1 cellular context compared by ENCODE assay signal in the genomic region with DNA sequence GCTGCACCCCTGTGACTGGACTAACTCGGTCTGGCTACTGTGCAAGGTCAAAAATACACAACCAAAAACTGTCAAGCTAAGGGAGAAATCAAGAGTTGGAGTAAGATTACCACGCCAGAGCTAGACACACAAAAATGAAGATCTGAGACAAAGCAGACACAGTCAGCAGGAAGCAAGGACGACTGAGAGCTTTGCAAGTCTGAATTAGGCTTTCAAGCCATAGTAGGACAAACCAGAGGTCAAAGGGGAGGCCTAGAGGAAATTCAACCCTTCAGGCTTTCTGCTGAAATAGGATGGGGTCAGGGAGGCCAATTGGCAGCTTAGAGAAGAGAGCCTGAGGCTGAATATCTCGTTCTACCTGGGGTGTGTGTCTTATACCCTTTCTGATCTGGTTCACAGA.
TF ChIP-seq lines count a peak whose summit lies in the region.

No MANE protein-coding gene starts in this region.

TF ChIP-seq in H1, 55 proteins besides CTCF, POLR2A, EP300 and RAD21:
- TF ChIP-seq ASH2L (IDR thresholded peaks at IDR 0.05; ENCODE audit: low read length) (no peak), CHD2 (IDR thresholded peaks at IDR 0.05; ENCODE audit: low read length) (no peak), ATF2 (IDR thresholded peaks at IDR 0.05; ENCODE audit: low read length) (no peak), BACH1 (IDR thresholded peaks at IDR 0.05; ENCODE audit: low read length) (no peak), BCL11A (IDR thresholded peaks at IDR 0.05; ENCODE audit: low read depth in 2 of 2, low read length in 2 of 2) (no peak), CTBP2 (IDR thresholded peaks at IDR 0.05; ENCODE audit: borderline replicate concordance, insufficient read depth, insufficient read length, low read length) (no peak), CEBPB (IDR thresholded peaks at IDR 0.05; ENCODE audit: low read depth, low read length) (no peak), KDM4A (IDR thresholded peaks at IDR 0.05; ENCODE audit: low read depth, low read length, severe bottlenecking) (no peak), TAF1 (IDR thresholded peaks at IDR 0.05; ENCODE audit: low read depth, low read length) (no peak), EZH2 (IDR thresholded peaks at IDR 0.05; ENCODE audit: low read depth, low read length, severe bottlenecking) (no peak), TBP (IDR thresholded peaks at IDR 0.05; ENCODE audit: low read depth, low read length) (no peak), RXRA (IDR thresholded peaks at IDR 0.05; ENCODE audit: insufficient read depth, low read depth, low read length) (no peak), TCF12 (IDR thresholded peaks at IDR 0.05; ENCODE audit: low read depth, low read length) (no peak), HDAC6 (IDR thresholded peaks at IDR 0.05; ENCODE audit: low read depth, low read length) (no peak), ATF3 (IDR thresholded peaks at IDR 0.05; ENCODE audit: insufficient read depth, low read depth, low read length) (no peak), SP1 (IDR thresholded peaks at IDR 0.05; ENCODE audit: low read depth, low read length) (no peak), HDAC2 (IDR thresholded peaks at IDR 0.05; ENCODE audit: borderline replicate concordance in 1 of 2, low read depth in 2 of 2, low read length in 2 of 2) (no peak)
